ENCODE assay signal across 1 cellular context in genomic region chr5:107456281-107456715, GRCh38.
TF ChIP-seq lines count a peak whose summit lies in the region.

No MANE protein-coding gene starts in this region.

TF ChIP-seq in GM12878, 131 proteins besides CTCF, POLR2A, EP300 and RAD21 (continued from another document):
- 0 out of 2 replicates have a peak, but pooled peaks have one; percentile 19 for TF ChIP-seq IKZF1 (conservative IDR thresholded peaks at IDR 0.05)
TF ChIP-seq in GM12878: peak in this region for 9.
